In genomic region chr7:37071124-37071523, GRCh38 we compare ENCODE assay signal across 26 cellular contexts.
"Had no signal": no experiment of that assay in that cellular context is flagged by ENCODE, and none has a peak within 500 bp of the region (broad histone marks: within the 10 kb centered on the region; RNA-seq: fewer than 3 reads in every experiment).

No MANE protein-coding gene starts in this region.

- ATAC-seq: foreskin keratinocyte, heart left ventricle, left colon, pancreas, T-cell had no signal

- H3K9me3 ChIP-seq: esophagus muscularis mucosa, heart left ventricle, pancreas, right atrium auricular region, SJSA1, uterus had no signal

- DNase-seq: activated CD4-positive, alpha-beta T cell treated with anti-CD3 and anti-CD28 coated beads, Interleukin-2, amount 10 ng/mL, durations not matched to agents 7 days and 5 days; activated CD4-positive, CD25-positive, alpha-beta regulatory T cell; activated CD8-positive, alpha-beta memory T cell treated with anti-CD3 and anti-CD28 coated beads for 24 hours; activated gamma-delta T cell treated with Interleukin-2 at 50 U/mL for 16 hours; anterior cingulate cortex; foreskin keratinocyte; heart left ventricle; hypothalamus; immature natural killer cell; kidney; left colon; mammary epithelial cell; pancreas; stimulated activated CD4-positive, alpha-beta T cell treated with anti-CD3 and anti-CD28 coated beads, Interleukin-1b, Interleukin-23, amount 100 ng/mL, for 48 hours; stimulated activated CD4-positive, alpha-beta T cell treated with anti-CD3 and anti-CD28 coated beads, Interleukin-4, amount 100 ng/mL, for 4 hours; stimulated activated CD8-positive, alpha-beta memory T cell treated with anti-CD3 and anti-CD28 coated beads, Interleukin-4, amount 100 ng/mL, for 48 hours; stimulated activated naive CD4-positive, alpha-beta T cell; T-cell; uterus had no signal

- H3K4me1 ChIP-seq: foreskin keratinocyte, pancreas, right atrium auricular region, SJSA1, uterus had no signal

- H3K27me3 Mint-ChIP-seq: activated CD4-positive, alpha-beta T cell treated with anti-CD3 and anti-CD28 coated beads, Interleukin-2, amount 10 ng/mL, durations not matched to agents 7 days and 5 days; central memory CD8-positive, alpha-beta T cell; dendritic cell treated with granulocyte-macrophage colony-stimulating factor and Interleukin-4, amounts not matched to agents 40 ng/mL and 50 ng/mL, for 4 days; T-cell; type B pancreatic cell had no signal

- H3K27ac Mint-ChIP-seq: activated CD4-positive, alpha-beta T cell treated with anti-CD3 and anti-CD28 coated beads, Interleukin-2, amount 10 ng/mL, durations not matched to agents 7 days and 5 days; dendritic cell treated with granulocyte-macrophage colony-stimulating factor and Interleukin-4, amounts not matched to agents 40 ng/mL and 50 ng/mL, for 4 days; T-cell; type B pancreatic cell had no signal

- H3K27me3 ChIP-seq: esophagus muscularis mucosa, foreskin keratinocyte, heart left ventricle, pancreas, right atrium auricular region, SJSA1, uterus had no signal

- H3K4me3 Mint-ChIP-seq: activated CD4-positive, alpha-beta T cell treated with anti-CD3 and anti-CD28 coated beads, Interleukin-2, amount 10 ng/mL, durations not matched to agents 7 days and 5 days; central memory CD8-positive, alpha-beta T cell; dendritic cell treated with granulocyte-macrophage colony-stimulating factor and Interleukin-4, amounts not matched to agents 40 ng/mL and 50 ng/mL, for 4 days; immature natural killer cell; T-cell; type B pancreatic cell had no signal

- H3K9me3 Mint-ChIP-seq: central memory CD8-positive, alpha-beta T cell; dendritic cell treated with granulocyte-macrophage colony-stimulating factor and Interleukin-4, amounts not matched to agents 40 ng/mL and 50 ng/mL, for 4 days; immature natural killer cell; T-cell; type B pancreatic cell had no signal

- H3K27ac ChIP-seq: esophagus muscularis mucosa, foreskin keratinocyte, heart left ventricle, pancreas, right atrium auricular region, SJSA1, uterus had no signal

- H3K4me3 ChIP-seq: esophagus muscularis mucosa, heart left ventricle, pancreas, right atrium auricular region, SJSA1, smooth muscle cell, uterus had no signal

- H3K36me3 Mint-ChIP-seq: type B pancreatic cell had no signal

- H3K36me3 ChIP-seq: esophagus muscularis mucosa, heart left ventricle, pancreas, right atrium auricular region, SJSA1, uterus had no signal

- H3K4me2 ChIP-seq: smooth muscle cell had no signal
